1 cellular context compared by ENCODE assay signal in genomic region chr1:216555653-216556052, GRCh38.
A peak's percentile ranks its signal among the peaks of the same experiment; 100 is the strongest.
TF ChIP-seq lines count a peak whose summit lies in the region.

No MANE protein-coding gene starts in this region.

TF ChIP-seq in SK-N-SH, 30 proteins besides CTCF, POLR2A, EP300 and RAD21 (continued from another document):
- no peak for TF ChIP-seq EZH2phosphoT487 (IDR thresholded peaks at IDR 0.05; ENCODE audit: borderline replicate concordance, low read depth)
- TF ChIP-seq ZBTB33 (IDR thresholded peaks at IDR 0.05; ENCODE audit: borderline replicate concordance, low read depth), result no peak
- no peak for TF ChIP-seq TAF1 (IDR thresholded peaks at IDR 0.05; ENCODE audit: borderline replicate concordance, low read depth, low read length)
- no peak for TF ChIP-seq REST (IDR thresholded peaks at IDR 0.05; ENCODE audit: low read depth, low read length)
- TF ChIP-seq TCF12 (IDR thresholded peaks at IDR 0.05), result no peak
- no peak for TF ChIP-seq MXI1 (IDR thresholded peaks at IDR 0.05; ENCODE audit: low read depth, low read length)
- no peak for TF ChIP-seq ELF1 (IDR thresholded peaks at IDR 0.05)
- TF ChIP-seq GATA2 (CRISPR knock-in tag; IDR thresholded peaks at IDR 0.05), result peak; percentile 82
- peak; percentile 25; the same call in 1 of the 2 replicates for TF ChIP-seq FOXJ3 (CRISPR knock-in tag; IDR thresholded peaks at IDR 0.05)
- no peak for TF ChIP-seq FOXM1 (IDR thresholded peaks at IDR 0.05; ENCODE audit: low read depth)
- TF ChIP-seq JUND (IDR thresholded peaks at IDR 0.05), result no peak
- TF ChIP-seq NRF1 (IDR thresholded peaks at IDR 0.05; ENCODE audit: low read depth, low read length), result no peak
- TF ChIP-seq IRF3 (IDR thresholded peaks at IDR 0.05; ENCODE audit: low read depth, low read length), result no peak
- no peak for TF ChIP-seq RXRA (IDR thresholded peaks at IDR 0.05; ENCODE audit: borderline replicate concordance, low read depth)
- peak; percentile 59; the same call in 1 of the 2 replicates for TF ChIP-seq RCOR1 (IDR thresholded peaks at IDR 0.05; ENCODE audit: low read length)
- no peak for TF ChIP-seq POLR2AphosphoS5 (IDR thresholded peaks at IDR 0.05; ENCODE audit: low read depth, low read length)
